ENCODE assay signal across 8 cellular contexts in genomic region chr14:75487155-75487671, GRCh38. TPM values are rescaled to one million over a fixed set of nuclear protein-coding genes. Genes with fewer than 3 reads are reported as not detected.
DNase-seq lines count a peak whose midpoint lies in the region; ATAC-seq, FAIRE-seq and TF ChIP-seq lines count a peak whose summit lies in the region.
"Had no signal": no experiment of that assay in that cellular context is flagged by ENCODE, and none has a peak within 500 bp of the region (broad histone marks: within the 10 kb centered on the region; RNA-seq: fewer than 3 reads in every experiment).

No MANE protein-coding gene starts in this region.

- H3K79me1 ChIP-seq in mesenchymal stem cell (replicated peaks; ENCODE audit: low read length, poor library complexity, severe bottlenecking), result no peaks in the 10 kb centered on the region

- H2BK5ac ChIP-seq in mesenchymal stem cell (ENCODE audit: low read depth, low read length, poor library complexity, severe bottlenecking), result no peak overlapping the region

- no peak overlapping the region for H4K8ac ChIP-seq in mesenchymal stem cell (ENCODE audit: low read length)

- no peaks in the 10 kb centered on the region for H3K4me1 ChIP-seq in GM23338 (ENCODE audit: insufficient read depth)
- peaks cover 8% of the 10 kb centered on the region for H3K4me1 ChIP-seq in Loucy (ENCODE audit: insufficient read depth, low read length, poor library complexity, severe bottlenecking)
- H3K4me1 ChIP-seq in mesenchymal stem cell (ENCODE audit: control insufficient read depth, insufficient read depth, low read depth, low read length), result no peaks in the 10 kb centered on the region

- H4K20me1 ChIP-seq in GM23338 (replicated peaks; ENCODE audit: insufficient read depth) (no peaks in the 10 kb centered on the region), Loucy (ENCODE audit: insufficient read depth, low read length, poor library complexity, severe bottlenecking) (no peaks in the 10 kb centered on the region)

- H2AFZ ChIP-seq in GM23338 (0 out of 2 replicates have a peak overlapping the region, but pooled peaks have one; percentile 47), Loucy (ENCODE audit: low read length) (peak overlapping the region; percentile 76), mesenchymal stem cell (ENCODE audit: low read depth, low read length) (no peak overlapping the region)

- H3K4me3 Mint-ChIP-seq in GM23338, result no peak overlapping the region

- H2AK5ac ChIP-seq in mesenchymal stem cell (ENCODE audit: low read length, severe bottlenecking), result no peak overlapping the region

- no peak overlapping the region for H2BK12ac ChIP-seq in mesenchymal stem cell (ENCODE audit: low read length in 2 of 2)

- H3K79me2 ChIP-seq in GM23338 (replicated peaks; ENCODE audit: insufficient read depth) (no peaks in the 10 kb centered on the region), Loucy (ENCODE audit: insufficient read depth, low read length) (no peaks in the 10 kb centered on the region)

- WGBS in mesenchymal stem cell, result 79% methylated on average over 7 of the region's 7 CpGs

- H3K36me3 ChIP-seq in GM23338 (ENCODE audit: insufficient read depth), result no peaks in the 10 kb centered on the region
- H3K36me3 ChIP-seq in Loucy (ENCODE audit: insufficient read depth, low read length), result no peaks in the 10 kb centered on the region
- H3K36me3 ChIP-seq in mesenchymal stem cell (ENCODE audit: control insufficient read depth in 1 of 2, insufficient read depth in 2 of 2, low read depth in 1 of 2, low read length in 2 of 2), result no peaks in the 10 kb centered on the region

- no peak overlapping the region for H3K4me2 ChIP-seq in GM23338
- no peak overlapping the region for H3K4me2 ChIP-seq in Loucy (ENCODE audit: low read depth, low read length, poor library complexity, severe bottlenecking)
- H3K4me2 ChIP-seq in mesenchymal stem cell (ENCODE audit: low read length, poor library complexity, severe bottlenecking), result no peak overlapping the region

- no peaks in the 10 kb centered on the region for H3K4me1 Mint-ChIP-seq in GM23338

- no peak overlapping the region for H3K9ac ChIP-seq in Loucy (ENCODE audit: low read depth, low read length, poor library complexity, severe bottlenecking)
- no peak overlapping the region for H3K9ac ChIP-seq in mesenchymal stem cell (ENCODE audit: low read length)

- no peak overlapping the region for H3K4me3 ChIP-seq in GM23338
- H3K4me3 ChIP-seq in Loucy (ENCODE audit: low read length, poor library complexity, severe bottlenecking), result no peak overlapping the region
- H3K4me3 ChIP-seq in mesenchymal stem cell (ENCODE audit: insufficient read depth in 1 of 2, low read depth in 1 of 2, low read length in 2 of 2), result no peak overlapping the region

- no peak for FAIRE-seq in HTR-8/SVneo (lab: Jason Lieb, UNC)

- H3K27me3 ChIP-seq in GM23338 (ENCODE audit: insufficient read depth), result no peaks in the 10 kb centered on the region
- no peaks in the 10 kb centered on the region for H3K27me3 ChIP-seq in Loucy (ENCODE audit: insufficient read depth, low read length, poor library complexity, severe bottlenecking)
- H3K27me3 ChIP-seq in mesenchymal stem cell (ENCODE audit: control insufficient read depth in 1 of 2, insufficient read depth in 1 of 2, low read length in 2 of 2), result peaks cover 8 to 9% of the 10 kb centered on the region in 2 experiments

- H3F3A ChIP-seq in GM23338 (replicated peaks; ENCODE audit: low read depth) (no peaks in the 10 kb centered on the region), Loucy (ENCODE audit: low read depth) (no peaks in the 10 kb centered on the region)

- H3K27ac Mint-ChIP-seq in GM23338, result no peak overlapping the region

- no peak for DNase-seq in GM23338 (ENCODE audit: low spot score)
- DNase-seq in kidney tubule cell (ENCODE audit: low spot score), result peak; percentile 91
- no peak for DNase-seq in HTR-8/SVneo (ENCODE audit: insufficient read length, low spot score)
- DNase-seq in mesenchymal stem cell, result no peak
- DNase-seq in GM10266 (ENCODE audit: extremely low spot score), result no peak
- DNase-seq: stimulated activated CD4-positive, alpha-beta T cell treated with anti-CD3 and anti-CD28 coated beads, Interleukin-1b, Interleukin-23, amount 100 ng/mL, for 48 hours had no signal

- H3K9me3 ChIP-seq in Loucy (ENCODE audit: insufficient read depth, low read depth, low read length), result no peaks in the 10 kb centered on the region
- no peaks in the 10 kb centered on the region for H3K9me3 ChIP-seq in mesenchymal stem cell (ENCODE audit: control insufficient read depth, low read length)

- no peak overlapping the region for H3K18ac ChIP-seq in mesenchymal stem cell (ENCODE audit: low read depth in 1 of 2, low read length in 2 of 2)

- H2BK15ac ChIP-seq in mesenchymal stem cell (ENCODE audit: low read depth, poor library complexity, severe bottlenecking), result no peak overlapping the region

- H3K36me3 Mint-ChIP-seq in GM23338 (ENCODE audit: low read depth), result no peaks in the 10 kb centered on the region

- H3K23ac ChIP-seq in mesenchymal stem cell (ENCODE audit: low read length in 2 of 2), result no peak overlapping the region

- no peak overlapping the region for H3K14ac ChIP-seq in mesenchymal stem cell (ENCODE audit: low read length in 2 of 2)

- no peak overlapping the region for H3K4ac ChIP-seq in mesenchymal stem cell (ENCODE audit: low read depth in 1 of 2, low read length in 2 of 2)

- peak; percentile 75 for ATAC-seq in GM18520 (IDR thresholded peaks at IDR 0.05; ENCODE audit: unreplicated experiment)
- no peak for ATAC-seq in GM23338

- TF ChIP-seq CTCF in GM23338 (conservative IDR thresholded peaks at IDR 0.05; ENCODE audit: low read depth in 2 of 2) (no peak), Loucy (conservative IDR thresholded peaks at IDR 0.05; ENCODE audit: low read length) (no peak), GM10266 (IDR thresholded peaks at IDR 0.05; ENCODE audit: control insufficient read depth, insufficient read depth, low read depth, missing control alignments) (no peak)

- peaks cover 4% of the 10 kb centered on the region for H3K27me3 Mint-ChIP-seq in GM23338 (ENCODE audit: insufficient read depth, low read depth, poor library complexity)

- no peak overlapping the region for H2BK120ac ChIP-seq in mesenchymal stem cell (ENCODE audit: low read depth, low read length)

- no peak overlapping the region for H4K91ac ChIP-seq in mesenchymal stem cell (ENCODE audit: low read length)

- no peaks in the 10 kb centered on the region for H3K9me3 Mint-ChIP-seq in GM23338

- H3K27ac ChIP-seq in GM23338 (ENCODE audit: low read depth) (no peak overlapping the region), mesenchymal stem cell (ENCODE audit: low read length, poor library complexity, severe bottlenecking) (no peak overlapping the region)

- H3K9me2 ChIP-seq in GM23338 (ENCODE audit: insufficient read depth) (no peaks in the 10 kb centered on the region; the same call in 1 of the 2 replicates), Loucy (replicated peaks; ENCODE audit: low read depth, low read length) (no peaks in the 10 kb centered on the region)

TF ChIP-seq in GM23338, 12 proteins besides CTCF, POLR2A, EP300 and RAD21 (continues in another document):
- TF ChIP-seq EZH2 (IDR thresholded peaks at IDR 0.05; ENCODE audit: low read depth, unreplicated experiment) (no peak), REST (IDR thresholded peaks at IDR 0.05; ENCODE audit: unreplicated experiment) (no peak), ZNF114 (CRISPR knock-in tag; IDR thresholded peaks at IDR 0.05) (no peak), ETS1 (IDR thresholded peaks at IDR 0.05) (no peak), STAT1 (IDR thresholded peaks at IDR 0.05; ENCODE audit: unreplicated experiment) (no peak), ZNF331 (CRISPR knock-in tag; IDR thresholded peaks at IDR 0.05; ENCODE audit: low read depth) (no peak), NANOG (IDR thresholded peaks at IDR 0.05; ENCODE audit: borderline replicate concordance) (no peak)

RNA-seq across cellular contexts. Expression of gene BATF, which starts 35.1 kb away (rescaled TPM):
- not detected in 2 replicates for total RNA-seq in GM23338 (2014; rRNA removed; shearing (Covaris generic))
- not detected in 2 replicates for polyA plus RNA-seq in GM23338 (2016; fragmentation: Nextera tagmentation; extraction: Ambion mirVana)
- polyA plus RNA-seq in mesenchymal stem cell (2013, experiment 1 of 2), result not detected
- polyA plus RNA-seq in mesenchymal stem cell (2013, experiment 2 of 2), result 0.04 TPM

RNA-seq across cellular contexts. Expression of gene JDP2, which starts 59.4 kb away (rescaled TPM):
- total RNA-seq in GM23338 (2014; rRNA removed; shearing (Covaris generic)), result 38.9 and 46.4 TPM in 2 replicates
- 12.5 and 13.3 TPM in 2 replicates for polyA plus RNA-seq in GM23338 (2016; fragmentation: Nextera tagmentation; extraction: Ambion mirVana)
- polyA plus RNA-seq in mesenchymal stem cell (2013, experiment 1 of 2), result 63.4 TPM
- polyA plus RNA-seq in mesenchymal stem cell (2013, experiment 2 of 2), result 61.6 TPM
